1 cellular context compared by ENCODE assay signal in genomic region chr1:3688356-3688755, GRCh38.
TF ChIP-seq lines count a peak whose summit lies in the region.

No MANE protein-coding gene starts in this region.

TF ChIP-seq in GM12878, 131 proteins besides CTCF, POLR2A, EP300 and RAD21:
- TF ChIP-seq SREBF2 (IDR thresholded peaks at IDR 0.05; ENCODE audit: low read length) (no peak), TBL1XR1 (IDR thresholded peaks at IDR 0.05; ENCODE audit: low read depth, low read length) (no peak), ZNF207 (IDR thresholded peaks at IDR 0.05; ENCODE audit: borderline replicate concordance) (no peak), ZNF687 (IDR thresholded peaks at IDR 0.05) (no peak), IKZF1 (conservative IDR thresholded peaks at IDR 0.05) (no peak), PRDM15 (CRISPR knock-in tag; IDR thresholded peaks at IDR 0.05) (no peak), NR2C1 (IDR thresholded peaks at IDR 0.05) (no peak), SUPT20H (IDR thresholded peaks at IDR 0.05; ENCODE audit: borderline replicate concordance, control insufficient read depth, low read depth, low read length) (no peak), TCF12 (IDR thresholded peaks at IDR 0.05; ENCODE audit: low read depth, low read length) (no peak), REST (IDR thresholded peaks at IDR 0.05; ENCODE audit: low read depth, low read length) (no peak), RUNX3 (IDR thresholded peaks at IDR 0.05; ENCODE audit: low read length) (peak; percentile 54; the same call in 1 of the 2 replicates), ZNF384 (IDR thresholded peaks at IDR 0.05; ENCODE audit: borderline replicate concordance, low read depth, low read length) (no peak), JUNB (IDR thresholded peaks at IDR 0.05) (peak; percentile 57; the same call in 1 of the 2 replicates), IKZF2 (IDR thresholded peaks at IDR 0.05) (peak in 1 of 2 experiments; percentile 25; a peak in 1 of 4 replicates), TARDBP (IDR thresholded peaks at IDR 0.05; ENCODE audit: borderline replicate concordance) (no peak), FOXK2 (IDR thresholded peaks at IDR 0.05) (no peak), NFYA (IDR thresholded peaks at IDR 0.05; ENCODE audit: borderline replicate concordance, low read depth, low read length) (no peak), IRF4 (IDR thresholded peaks at IDR 0.05; ENCODE audit: low read depth, low read length) (0 out of 2 replicates have a peak, but pooled peaks have one; percentile 41), EED (IDR thresholded peaks at IDR 0.05; ENCODE audit: low read depth) (peak; percentile 68), BCLAF1 (IDR thresholded peaks at IDR 0.05) (no peak), SPI1 (IDR thresholded peaks at IDR 0.05; ENCODE audit: borderline replicate concordance, insufficient read depth, low read depth, low read length) (0 out of 2 replicates have a peak, but pooled peaks have one; percentile 3)
- TF ChIP-seq, protein P1, sequence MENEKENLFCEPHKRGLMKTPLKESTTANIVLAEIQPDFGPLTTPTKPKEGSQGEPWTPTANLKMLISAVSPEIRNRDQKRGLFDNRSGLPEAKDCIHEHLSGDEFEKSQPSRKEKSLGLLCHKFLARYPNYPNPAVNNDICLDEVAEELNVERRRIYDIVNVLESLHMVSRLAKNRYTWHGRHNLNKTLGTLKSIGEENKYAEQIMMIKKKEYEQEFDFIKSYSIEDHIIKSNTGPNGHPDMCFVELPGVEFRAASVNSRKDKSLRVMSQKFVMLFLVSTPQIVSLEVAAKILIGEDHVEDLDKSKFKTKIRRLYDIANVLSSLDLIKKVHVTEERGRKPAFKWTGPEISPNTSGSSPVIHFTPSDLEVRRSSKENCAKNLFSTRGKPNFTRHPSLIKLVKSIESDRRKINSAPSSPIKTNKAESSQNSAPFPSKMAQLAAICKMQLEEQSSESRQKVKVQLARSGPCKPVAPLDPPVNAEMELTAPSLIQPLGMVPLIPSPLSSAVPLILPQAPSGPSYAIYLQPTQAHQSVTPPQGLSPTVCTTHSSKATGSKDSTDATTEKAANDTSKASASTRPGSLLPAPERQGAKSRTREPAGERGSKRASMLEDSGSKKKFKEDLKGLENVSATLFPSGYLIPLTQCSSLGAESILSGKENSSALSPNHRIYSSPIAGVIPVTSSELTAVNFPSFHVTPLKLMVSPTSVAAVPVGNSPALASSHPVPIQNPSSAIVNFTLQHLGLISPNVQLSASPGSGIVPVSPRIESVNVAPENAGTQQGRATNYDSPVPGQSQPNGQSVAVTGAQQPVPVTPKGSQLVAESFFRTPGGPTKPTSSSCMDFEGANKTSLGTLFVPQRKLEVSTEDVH (IDR thresholded peaks at IDR 0.05; ENCODE audit: low read depth, partially characterized antibody): no peak
- TF ChIP-seq, protein P2, sequence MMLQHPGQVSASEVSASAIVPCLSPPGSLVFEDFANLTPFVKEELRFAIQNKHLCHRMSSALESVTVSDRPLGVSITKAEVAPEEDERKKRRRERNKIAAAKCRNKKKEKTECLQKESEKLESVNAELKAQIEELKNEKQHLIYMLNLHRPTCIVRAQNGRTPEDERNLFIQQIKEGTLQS (IDR thresholded peaks at IDR 0.05; ENCODE audit: borderline replicate concordance, extremely low read depth, low read depth, low read length): no peak
TF ChIP-seq in GM12878: peak in this region for 6.
